1 cellular context compared by ENCODE assay signal in the genomic region with DNA sequence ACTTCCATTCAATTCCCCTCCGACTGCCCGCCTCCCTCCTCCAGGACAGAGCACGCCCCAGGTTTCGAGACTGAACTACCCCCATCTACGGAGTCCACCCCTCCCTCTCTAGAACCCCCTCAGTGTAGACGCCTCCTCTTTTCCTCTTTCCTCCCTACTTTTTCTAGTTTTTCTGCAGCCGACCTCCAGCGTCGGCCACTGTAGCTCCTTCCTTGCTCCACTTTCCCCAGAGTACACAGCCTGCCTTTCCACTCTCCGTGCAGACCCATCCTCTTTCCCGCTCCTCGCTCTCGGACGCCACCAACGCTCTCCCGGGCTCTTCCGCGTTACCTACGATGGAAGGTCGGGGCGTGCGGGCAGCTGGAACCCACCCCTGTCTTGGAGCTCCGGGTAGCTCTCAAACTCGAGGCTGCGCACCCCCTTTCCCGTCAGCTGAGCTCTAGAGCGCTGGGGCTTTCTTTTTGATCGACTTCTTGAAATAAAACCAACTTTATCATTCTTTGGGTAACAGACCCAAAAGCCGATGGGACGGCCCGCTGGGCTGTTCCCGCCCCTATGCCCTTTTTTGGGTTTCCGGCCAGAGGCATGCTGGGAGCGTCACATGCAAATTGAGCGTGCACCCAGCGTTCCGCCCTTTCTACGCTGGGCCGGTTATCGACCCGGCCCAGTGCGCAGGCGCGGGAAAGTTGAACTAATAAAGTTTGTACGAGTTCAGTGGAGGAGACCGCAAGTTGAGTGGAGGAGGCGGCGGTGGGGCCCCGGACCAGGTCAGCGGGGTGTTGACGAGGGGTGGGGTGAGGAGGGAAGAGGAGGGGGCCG.
A peak's percentile ranks its signal among the peaks of the same experiment; 100 is the strongest.
TF ChIP-seq lines count a peak whose summit lies in the region.

A gene with protein sequence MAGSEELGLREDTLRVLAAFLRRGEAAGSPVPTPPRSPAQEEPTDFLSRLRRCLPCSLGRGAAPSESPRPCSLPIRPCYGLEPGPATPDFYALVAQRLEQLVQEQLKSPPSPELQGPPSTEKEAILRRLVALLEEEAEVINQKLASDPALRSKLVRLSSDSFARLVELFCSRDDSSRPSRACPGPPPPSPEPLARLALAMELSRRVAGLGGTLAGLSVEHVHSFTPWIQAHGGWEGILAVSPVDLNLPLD (plus strand): TSS at position 633 of the 819 bp plus-strand sequence. CDS start 760 bp downstream, outside the sequence.
A gene with protein sequence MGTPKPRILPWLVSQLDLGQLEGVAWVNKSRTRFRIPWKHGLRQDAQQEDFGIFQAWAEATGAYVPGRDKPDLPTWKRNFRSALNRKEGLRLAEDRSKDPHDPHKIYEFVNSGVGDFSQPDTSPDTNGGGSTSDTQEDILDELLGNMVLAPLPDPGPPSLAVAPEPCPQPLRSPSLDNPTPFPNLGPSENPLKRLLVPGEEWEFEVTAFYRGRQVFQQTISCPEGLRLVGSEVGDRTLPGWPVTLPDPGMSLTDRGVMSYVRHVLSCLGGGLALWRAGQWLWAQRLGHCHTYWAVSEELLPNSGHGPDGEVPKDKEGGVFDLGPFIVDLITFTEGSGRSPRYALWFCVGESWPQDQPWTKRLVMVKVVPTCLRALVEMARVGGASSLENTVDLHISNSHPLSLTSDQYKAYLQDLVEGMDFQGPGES (minus strand): TSS at position 557 of the 819 bp plus-strand sequence. CDS start 1,019 bp downstream, outside the sequence.

TF ChIP-seq in GM12878, 131 proteins besides CTCF, POLR2A, EP300 and RAD21 (continued from another document):
- TF ChIP-seq, protein P1, sequence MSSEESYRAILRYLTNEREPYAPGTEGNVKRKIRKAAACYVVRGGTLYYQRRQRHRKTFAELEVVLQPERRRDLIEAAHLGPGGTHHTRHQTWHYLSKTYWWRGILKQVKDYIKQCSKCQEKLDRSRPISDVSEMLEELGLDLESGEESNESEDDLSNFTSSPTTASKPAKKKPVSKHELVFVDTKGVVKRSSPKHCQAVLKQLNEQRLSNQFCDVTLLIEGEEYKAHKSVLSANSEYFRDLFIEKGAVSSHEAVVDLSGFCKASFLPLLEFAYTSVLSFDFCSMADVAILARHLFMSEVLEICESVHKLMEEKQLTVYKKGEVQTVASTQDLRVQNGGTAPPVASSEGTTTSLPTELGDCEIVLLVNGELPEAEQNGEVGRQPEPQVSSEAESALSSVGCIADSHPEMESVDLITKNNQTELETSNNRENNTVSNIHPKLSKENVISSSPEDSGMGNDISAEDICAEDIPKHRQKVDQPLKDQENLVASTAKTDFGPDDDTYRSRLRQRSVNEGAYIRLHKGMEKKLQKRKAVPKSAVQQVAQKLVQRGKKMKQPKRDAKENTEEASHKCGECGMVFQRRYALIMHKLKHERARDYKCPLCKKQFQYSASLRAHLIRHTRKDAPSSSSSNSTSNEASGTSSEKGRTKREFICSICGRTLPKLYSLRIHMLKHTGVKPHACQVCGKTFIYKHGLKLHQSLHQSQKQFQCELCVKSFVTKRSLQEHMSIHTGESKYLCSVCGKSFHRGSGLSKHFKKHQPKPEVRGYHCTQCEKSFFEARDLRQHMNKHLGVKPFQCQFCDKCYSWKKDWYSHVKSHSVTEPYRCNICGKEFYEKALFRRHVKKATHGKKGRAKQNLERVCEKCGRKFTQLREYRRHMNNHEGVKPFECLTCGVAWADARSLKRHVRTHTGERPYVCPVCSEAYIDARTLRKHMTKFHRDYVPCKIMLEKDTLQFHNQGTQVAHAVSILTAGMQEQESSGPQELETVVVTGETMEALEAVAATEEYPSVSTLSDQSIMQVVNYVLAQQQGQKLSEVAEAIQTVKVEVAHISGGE (CRISPR knock-in tag; IDR thresholded peaks at IDR 0.05) = no peak
- TF ChIP-seq BCL11A (IDR thresholded peaks at IDR 0.05; ENCODE audit: low read depth, low read length) = no peak
- TF ChIP-seq, protein P2, sequence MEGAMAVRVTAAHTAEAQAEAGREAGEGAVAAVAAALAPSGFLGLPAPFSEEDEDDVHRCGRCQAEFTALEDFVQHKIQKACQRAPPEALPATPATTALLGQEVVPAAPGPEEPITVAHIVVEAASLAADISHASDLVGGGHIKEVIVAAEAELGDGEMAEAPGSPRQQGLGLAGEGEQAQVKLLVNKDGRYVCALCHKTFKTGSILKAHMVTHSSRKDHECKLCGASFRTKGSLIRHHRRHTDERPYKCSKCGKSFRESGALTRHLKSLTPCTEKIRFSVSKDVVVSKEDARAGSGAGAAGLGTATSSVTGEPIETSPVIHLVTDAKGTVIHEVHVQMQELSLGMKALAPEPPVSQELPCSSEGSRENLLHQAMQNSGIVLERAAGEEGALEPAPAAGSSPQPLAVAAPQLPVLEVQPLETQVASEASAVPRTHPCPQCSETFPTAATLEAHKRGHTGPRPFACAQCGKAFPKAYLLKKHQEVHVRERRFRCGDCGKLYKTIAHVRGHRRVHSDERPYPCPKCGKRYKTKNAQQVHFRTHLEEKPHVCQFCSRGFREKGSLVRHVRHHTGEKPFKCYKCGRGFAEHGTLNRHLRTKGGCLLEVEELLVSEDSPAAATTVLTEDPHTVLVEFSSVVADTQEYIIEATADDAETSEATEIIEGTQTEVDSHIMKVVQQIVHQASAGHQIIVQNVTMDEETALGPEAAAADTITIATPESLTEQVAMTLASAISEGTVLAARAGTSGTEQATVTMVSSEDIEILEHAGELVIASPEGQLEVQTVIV (IDR thresholded peaks at IDR 0.05; ENCODE audit: borderline replicate concordance, partially characterized antibody) = no peak
- TF ChIP-seq JUND (IDR thresholded peaks at IDR 0.05; ENCODE audit: low read depth, low read length) = 0 out of 2 replicates have a peak, but pooled peaks have one; percentile 1
- TF ChIP-seq, protein P3, sequence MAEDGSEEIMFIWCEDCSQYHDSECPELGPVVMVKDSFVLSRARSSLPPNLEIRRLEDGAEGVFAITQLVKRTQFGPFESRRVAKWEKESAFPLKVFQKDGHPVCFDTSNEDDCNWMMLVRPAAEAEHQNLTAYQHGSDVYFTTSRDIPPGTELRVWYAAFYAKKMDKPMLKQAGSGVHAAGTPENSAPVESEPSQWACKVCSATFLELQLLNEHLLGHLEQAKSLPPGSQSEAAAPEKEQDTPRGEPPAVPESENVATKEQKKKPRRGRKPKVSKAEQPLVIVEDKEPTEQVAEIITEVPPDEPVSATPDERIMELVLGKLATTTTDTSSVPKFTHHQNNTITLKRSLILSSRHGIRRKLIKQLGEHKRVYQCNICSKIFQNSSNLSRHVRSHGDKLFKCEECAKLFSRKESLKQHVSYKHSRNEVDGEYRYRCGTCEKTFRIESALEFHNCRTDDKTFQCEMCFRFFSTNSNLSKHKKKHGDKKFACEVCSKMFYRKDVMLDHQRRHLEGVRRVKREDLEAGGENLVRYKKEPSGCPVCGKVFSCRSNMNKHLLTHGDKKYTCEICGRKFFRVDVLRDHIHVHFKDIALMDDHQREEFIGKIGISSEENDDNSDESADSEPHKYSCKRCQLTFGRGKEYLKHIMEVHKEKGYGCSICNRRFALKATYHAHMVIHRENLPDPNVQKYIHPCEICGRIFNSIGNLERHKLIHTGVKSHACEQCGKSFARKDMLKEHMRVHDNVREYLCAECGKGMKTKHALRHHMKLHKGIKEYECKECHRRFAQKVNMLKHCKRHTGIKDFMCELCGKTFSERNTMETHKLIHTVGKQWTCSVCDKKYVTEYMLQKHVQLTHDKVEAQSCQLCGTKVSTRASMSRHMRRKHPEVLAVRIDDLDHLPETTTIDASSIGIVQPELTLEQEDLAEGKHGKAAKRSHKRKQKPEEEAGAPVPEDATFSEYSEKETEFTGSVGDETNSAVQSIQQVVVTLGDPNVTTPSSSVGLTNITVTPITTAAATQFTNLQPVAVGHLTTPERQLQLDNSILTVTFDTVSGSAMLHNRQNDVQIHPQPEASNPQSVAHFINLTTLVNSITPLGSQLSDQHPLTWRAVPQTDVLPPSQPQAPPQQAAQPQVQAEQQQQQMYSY (CRISPR knock-in tag; IDR thresholded peaks at IDR 0.05) = no peak
- 0 out of 2 replicates have a peak, but pooled peaks have one; percentile 21 for TF ChIP-seq POLR2AphosphoS2 (IDR thresholded peaks at IDR 0.05; ENCODE audit: low read depth, low read length)
- peak; percentile 37; the same call in 1 of the 2 replicates for TF ChIP-seq TAF1 (IDR thresholded peaks at IDR 0.05; ENCODE audit: borderline replicate concordance, low read depth, low read length)
- TF ChIP-seq, protein P4, sequence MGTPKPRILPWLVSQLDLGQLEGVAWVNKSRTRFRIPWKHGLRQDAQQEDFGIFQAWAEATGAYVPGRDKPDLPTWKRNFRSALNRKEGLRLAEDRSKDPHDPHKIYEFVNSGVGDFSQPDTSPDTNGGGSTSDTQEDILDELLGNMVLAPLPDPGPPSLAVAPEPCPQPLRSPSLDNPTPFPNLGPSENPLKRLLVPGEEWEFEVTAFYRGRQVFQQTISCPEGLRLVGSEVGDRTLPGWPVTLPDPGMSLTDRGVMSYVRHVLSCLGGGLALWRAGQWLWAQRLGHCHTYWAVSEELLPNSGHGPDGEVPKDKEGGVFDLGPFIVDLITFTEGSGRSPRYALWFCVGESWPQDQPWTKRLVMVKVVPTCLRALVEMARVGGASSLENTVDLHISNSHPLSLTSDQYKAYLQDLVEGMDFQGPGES (IDR thresholded peaks at IDR 0.05) = no peak
- peak; percentile 29 for TF ChIP-seq SIX5 (IDR thresholded peaks at IDR 0.05; ENCODE audit: low read depth, low read length, severe bottlenecking)
- 0 out of 2 replicates have a peak, but pooled peaks have one; percentile 26 for TF ChIP-seq NR2C1 (IDR thresholded peaks at IDR 0.05)
- TF ChIP-seq DPF2 (IDR thresholded peaks at IDR 0.05) = no peak
- TF ChIP-seq RCOR1 (conservative IDR thresholded peaks at IDR 0.05; ENCODE audit: low read depth, low read length) = 0 out of 2 replicates have a peak, but pooled peaks have one; percentile 55
